In genomic region chr4:15517681-15518080, GRCh38 we compare ENCODE assay signal across 8 cellular contexts. TPM values are rescaled to one million over a fixed set of nuclear protein-coding genes. Genes with fewer than 3 reads are reported as not detected.
"Had no signal": no experiment of that assay in that cellular context is flagged by ENCODE, and none has a peak within 500 bp of the region (broad histone marks: within the 10 kb centered on the region; RNA-seq: fewer than 3 reads in every experiment).

No MANE protein-coding gene starts in this region.

RNA-seq across cellular contexts. Expression of gene CC2D2A, which starts 48.0 kb away (rescaled TPM):
- total RNA-seq: activated naive CD4-positive, alpha-beta T cell treated with anti-CD3 and anti-CD28 coated beads for 36 hours; activated naive CD4-positive, alpha-beta T cell treated with anti-CD3 and anti-CD28 coated beads, Interleukin-2, amount 50 U/mL, for 72 hours; activated naive CD8-positive, alpha-beta T cell treated with anti-CD3 and anti-CD28 coated beads for 36 hours; activated naive CD8-positive, alpha-beta T cell treated with anti-CD3 and anti-CD28 coated beads, Interleukin-2, amount 10 ng/mL, durations not matched to agents 7 days and 5 days; activated T-cell treated with anti-CD3 and anti-CD28 coated beads, Interleukin-2, amount 50 U/mL, for 72 hours; activated T-helper 1 cell treated with anti-CD3 and anti-CD28 coated beads, Interleukin-12 subunit alpha, Interleukin-12 subunit beta, Interleukin-2, Interleukin-4 antibody, amounts not matched to agents 30 ng/mL and 10 ng/mL and 1 ng/mL, durations not matched to agents 14 hours and 24 hours and 36 hours; activated T-helper 17 cell treated with anti-CD3 and anti-CD28 coated beads, Interleukin-2, amount 50 U/mL, for 72 hours; activated T-helper 2 cell treated with anti-CD3 and anti-CD28 coated beads, Interferon-gamma antibody, Interleukin-2, Interleukin-4, amounts not matched to agents 10 μg/mL and 5 μg/mL and 100 μg/mL, durations not matched to agents 14 hours and 24 hours and 36 hours had no signal
